In genomic region chr10:29455095-29455494, GRCh38 we compare ENCODE assay signal across 16 cellular contexts.
DNase-seq lines count a peak whose midpoint lies in the region; ATAC-seq, FAIRE-seq and TF ChIP-seq lines count a peak whose summit lies in the region.
"Had no signal": no experiment of that assay in that cellular context is flagged by ENCODE, and none has a peak within 500 bp of the region (broad histone marks: within the 10 kb centered on the region; RNA-seq: fewer than 3 reads in every experiment).

No MANE protein-coding gene starts in this region.

- no peak for FAIRE-seq in GM19239 (lab: Jason Lieb, UNC)
- FAIRE-seq: H1 had no signal

- H3K27ac Mint-ChIP-seq in stimulated activated naive CD8-positive, alpha-beta T cell treated with anti-CD3 and anti-CD28 coated beads, Interleukin-15, Interleukin-2, amounts not matched to agents 100 ng/mL and 50 ng/mL, for 24 hours, result peak overlapping the region; percentile 17
- H3K27ac Mint-ChIP-seq in stimulated activated naive CD8-positive, alpha-beta T cell treated with anti-CD3 and anti-CD28 coated beads, Interleukin-15, amount 100 ng/mL, for 72 hours, result no peak overlapping the region
- H3K27ac Mint-ChIP-seq in neural crest cell (ENCODE audit: unreplicated experiment), result peak overlapping the region; percentile 51
- H3K27ac Mint-ChIP-seq: B cell; CD4-positive, CD25-positive, alpha-beta regulatory T cell; H9 had no signal

- ATAC-seq in stimulated activated naive CD8-positive, alpha-beta T cell treated with anti-CD3 and anti-CD28 coated beads, Interleukin-15, amount 100 ng/mL, for 72 hours, result no peak

- H3K9me3 Mint-ChIP-seq in stimulated activated naive CD8-positive, alpha-beta T cell treated with anti-CD3 and anti-CD28 coated beads, Interleukin-15, Interleukin-2, amounts not matched to agents 100 ng/mL and 50 ng/mL, for 24 hours, result peaks cover 1% of the 10 kb centered on the region
- H3K9me3 Mint-ChIP-seq in stimulated activated naive CD8-positive, alpha-beta T cell treated with anti-CD3 and anti-CD28 coated beads, Interleukin-15, amount 100 ng/mL, for 72 hours, result peaks cover 3 to 6% of the 10 kb centered on the region in 2 donors
- H3K9me3 Mint-ChIP-seq in neural crest cell, result peaks cover under 1% of the 10 kb centered on the region

- 93% methylated on average over 7 of the region's 7 CpGs for whole genome bisulfite sequencing in esophagus muscularis mucosa

- H3K4me3 ChIP-seq in esophagus muscularis mucosa, result no peak overlapping the region
- H3K4me3 ChIP-seq: BLaER1 treated with 17β-estradiol and CSF1 and Interleukin-3, amounts not matched to agents 10 nM and 100 nM had no signal

- intact Hi-C loops in esophagus muscularis mucosa (cut with DNase I), result no loop called here

- TF ChIP-seq POLR2A in esophagus muscularis mucosa (IDR thresholded peaks at IDR 0.05; ENCODE audit: low read depth), result no peak

- H3K36me3 ChIP-seq in esophagus muscularis mucosa, result peaks cover 20 to 44% (median 41%) of the 10 kb centered on the region in 4 donors

- no peak for DNase-seq in stimulated activated naive CD8-positive, alpha-beta T cell treated with anti-CD3 and anti-CD28 coated beads, Interleukin-15, amount 100 ng/mL, for 72 hours
- DNase-seq in esophagus muscularis mucosa (ENCODE audit: extremely low spot score) (peak; percentile 81), neural crest cell (ENCODE audit: low read depth, low spot score) (no peak), retina (no peak), C1 segment of cervical spinal cord (lab: John Stamatoyannopoulos, UW) (no peak), GM19239 (ENCODE audit: insufficient read length, low spot score) (no peak)
- no peak for DNase-seq in activated CD8-positive, alpha-beta memory T cell treated with anti-CD3 and anti-CD28 coated beads, Interleukin-2, amount 50 U/mL, for 48 hours
- DNase-seq: 8988T; CD4-positive, CD25-positive, alpha-beta regulatory T cell; DMS79 treated with DMSO at 0.1 percent for 48 hours; GF-D8; H9 had no signal

- H3K4me1 ChIP-seq in esophagus muscularis mucosa, result peaks cover 0 to 6% (median 2%) of the 10 kb centered on the region in 4 donors

- TF ChIP-seq CTCF in esophagus muscularis mucosa (IDR thresholded peaks at IDR 0.05) (no peak), neural crest cell (conservative IDR thresholded peaks at IDR 0.05) (no peak)

- peaks cover 4% of the 10 kb centered on the region for H3K4me1 Mint-ChIP-seq in stimulated activated naive CD8-positive, alpha-beta T cell treated with anti-CD3 and anti-CD28 coated beads, Interleukin-15, Interleukin-2, amounts not matched to agents 100 ng/mL and 50 ng/mL, for 24 hours (ENCODE audit: low read depth)
- H3K4me1 Mint-ChIP-seq in stimulated activated naive CD8-positive, alpha-beta T cell treated with anti-CD3 and anti-CD28 coated beads, Interleukin-15, amount 100 ng/mL, for 72 hours, result peaks cover 5% of the 10 kb centered on the region
- peaks cover 5% of the 10 kb centered on the region for H3K4me1 Mint-ChIP-seq in neural crest cell
- H3K4me1 Mint-ChIP-seq: B cell had no signal

- H3K9me3 ChIP-seq in esophagus muscularis mucosa, result no peaks in the 10 kb centered on the region

- TF ChIP-seq EP300 in esophagus muscularis mucosa (IDR thresholded peaks at IDR 0.05), result no peak

- H3K36me3 Mint-ChIP-seq in stimulated activated naive CD8-positive, alpha-beta T cell treated with anti-CD3 and anti-CD28 coated beads, Interleukin-15, Interleukin-2, amounts not matched to agents 100 ng/mL and 50 ng/mL, for 24 hours (ENCODE audit: low read depth), result peaks cover 31% of the 10 kb centered on the region
- H3K36me3 Mint-ChIP-seq in neural crest cell (ENCODE audit: low read depth), result peaks cover 24% of the 10 kb centered on the region

- H3K27ac ChIP-seq in esophagus muscularis mucosa (replicated peaks in 1 of 4), result no peak overlapping the region
- H3K27ac ChIP-seq: BLaER1 treated with 17β-estradiol and CSF1 and Interleukin-3, amounts not matched to agents 10 nM and 100 nM had no signal

- no peak overlapping the region for H3K4me3 Mint-ChIP-seq in stimulated activated naive CD8-positive, alpha-beta T cell treated with anti-CD3 and anti-CD28 coated beads, Interleukin-15, Interleukin-2, amounts not matched to agents 100 ng/mL and 50 ng/mL, for 24 hours
- no peak overlapping the region for H3K4me3 Mint-ChIP-seq in stimulated activated naive CD8-positive, alpha-beta T cell treated with anti-CD3 and anti-CD28 coated beads, Interleukin-15, amount 100 ng/mL, for 72 hours
- H3K4me3 Mint-ChIP-seq in neural crest cell, result no peak overlapping the region
- H3K4me3 Mint-ChIP-seq: B cell; CD4-positive, CD25-positive, alpha-beta regulatory T cell; H9 had no signal

- H3K27me3 Mint-ChIP-seq in stimulated activated naive CD8-positive, alpha-beta T cell treated with anti-CD3 and anti-CD28 coated beads, Interleukin-15, Interleukin-2, amounts not matched to agents 100 ng/mL and 50 ng/mL, for 24 hours, result no peaks in the 10 kb centered on the region
- no peaks in the 10 kb centered on the region for H3K27me3 Mint-ChIP-seq in stimulated activated naive CD8-positive, alpha-beta T cell treated with anti-CD3 and anti-CD28 coated beads, Interleukin-15, amount 100 ng/mL, for 72 hours
- no peaks in the 10 kb centered on the region for H3K27me3 Mint-ChIP-seq in neural crest cell (ENCODE audit: low read depth)
- H3K27me3 Mint-ChIP-seq: B cell; CD4-positive, CD25-positive, alpha-beta regulatory T cell had no signal

- H3K27me3 ChIP-seq in esophagus muscularis mucosa, result no peaks in the 10 kb centered on the region
- H3K27me3 ChIP-seq: BLaER1 treated with 17β-estradiol and CSF1 and Interleukin-3, amounts not matched to agents 10 nM and 100 nM had no signal

Comparison
In these comparisons a context has a peak if more than half of its experiments do, and no peak if none do; other contexts are left out.
1. H3K27ac Mint-ChIP-seq: peak in stimulated activated naive CD8-positive, alpha-beta T cell treated with anti-CD3 and anti-CD28 coated beads, Interleukin-15, Interleukin-2, amounts not matched to agents 100 ng/mL and 50 ng/mL, for 24 hours (single experiment) and neural crest cell (single experiment); none in stimulated activated naive CD8-positive, alpha-beta T cell treated with anti-CD3 and anti-CD28 coated beads, Interleukin-15, amount 100 ng/mL, for 72 hours (0 of 2).